In genomic region chr1:234540404-234540762, GRCh38 we compare ENCODE assay signal across 20 cellular contexts.
DNase-seq lines count a peak whose midpoint lies in the region; ATAC-seq, FAIRE-seq and TF ChIP-seq lines count a peak whose summit lies in the region.
"Had no signal": no experiment of that assay in that cellular context is flagged by ENCODE, and none has a peak within 500 bp of the region (broad histone marks: within the 10 kb centered on the region; RNA-seq: fewer than 3 reads in every experiment).

No MANE protein-coding gene starts in this region.

- DNase-seq in H1 (ENCODE audit: low read depth in 1 of 2, low spot score in 2 of 2): no peak
- no peak for DNase-seq in neuronal stem cell (ENCODE audit: low spot score)
- DNase-seq in stimulated activated CD4-positive, alpha-beta T cell treated with anti-CD3 and anti-CD28 coated beads, Interleukin-12 subunit alpha, Interleukin-12 subunit beta, amount 100 ng/mL, for 4 hours: no peak
- no peak for DNase-seq in stimulated activated CD4-positive, alpha-beta T cell treated with anti-CD3 and anti-CD28 coated beads, Interleukin-4, amount 100 ng/mL, for 1 hour
- DNase-seq: activated CD4-positive, alpha-beta memory T cell treated with anti-CD3 and anti-CD28 coated beads, Interleukin-2, amount 10 ng/mL, durations not matched to agents 7 days and 5 days; amniotic stem cell; CD4-positive, alpha-beta memory T cell; effector CD4-positive, alpha-beta T cell; GM23248; left lung; MG63; NCI-H1417 treated with DMSO at 0.1 percent for 48 hours; NCI-H2107; stimulated activated naive CD8-positive, alpha-beta T cell treated with anti-CD3 and anti-CD28 coated beads, Interleukin-15, amount 100 ng/mL, for 72 hours had no signal

- H2AFZ ChIP-seq in H1 (ENCODE audit: low read length) (no peak overlapping the region), neuronal stem cell (ENCODE audit: low read length) (no peak overlapping the region)
- H2AFZ ChIP-seq: GM23248 had no signal

- H4K8ac ChIP-seq in H1 (ENCODE audit: extremely low read depth, insufficient read depth, low read length) (no peak overlapping the region), neuronal stem cell (ENCODE audit: low read depth, low read length) (no peak overlapping the region)

- no peak for TF ChIP-seq RAD21 in H1 (IDR thresholded peaks at IDR 0.05 in 1 of 2, conservative IDR thresholded peaks at IDR 0.05 in 1 of 2; ENCODE audit: low read depth in 2 of 2, low read length in 2 of 2)

- H3K4me1 ChIP-seq in H1 (replicated peaks in 1 of 4; ENCODE audit: control insufficient read depth in 3 of 4, insufficient read depth in 4 of 4, low read length in 3 of 4) (peaks cover 0 to 2% (median under 1%) of the 10 kb centered on the region in 4 experiments; a peak in 3 of 7 replicates), neuronal stem cell (ENCODE audit: control insufficient read depth in 2 of 2, insufficient read depth in 1 of 2, low read depth in 1 of 2, low read length in 2 of 2) (peaks cover 19 to 51% of the 10 kb centered on the region in 2 donors)

- no peak overlapping the region for H3K56ac ChIP-seq in H1 (replicated peaks; ENCODE audit: insufficient read length, low read depth, low read length)

- H3K9ac ChIP-seq in H1 (replicated peaks in 1 of 4; ENCODE audit: extremely low read depth in 1 of 4, low read depth in 3 of 4, low read length in 3 of 4) (no peak overlapping the region), neuronal stem cell (ENCODE audit: low read depth, low read length, poor library complexity) (no peak overlapping the region)
- H3K9ac ChIP-seq: GM23248 had no signal

- H4K5ac ChIP-seq in H1 (ENCODE audit: insufficient read length, low read depth, low read length): no peak overlapping the region

- no peak overlapping the region for H3K4ac ChIP-seq in H1 (replicated peaks; ENCODE audit: insufficient read length, low read depth, low read length)
- no peak overlapping the region for H3K4ac ChIP-seq in neuronal stem cell (ENCODE audit: low read length)

- H3K23me2 ChIP-seq in H1 (ENCODE audit: low read depth, low read length): no peaks in the 10 kb centered on the region

- CTCF ChIA-PET in H1 (lab: Charles Lee; ENCODE audit: partially characterized antibody): interaction anchor here (0.6 kb wide), 1 partner anchor 331 kb away, joined by 4 read pairs; no protein-coding TSS in a partner anchor

- no peaks in the 10 kb centered on the region for H3K9me3 ChIP-seq in H1 (ENCODE audit: insufficient read depth in 2 of 2, low read depth in 1 of 2, low read length in 1 of 2)
- no peaks in the 10 kb centered on the region for H3K9me3 ChIP-seq in neuronal stem cell (replicated peaks in 1 of 2; ENCODE audit: control insufficient read depth in 2 of 2, insufficient read depth in 1 of 2, low read depth in 1 of 2, low read length in 2 of 2)
- H3K9me3 ChIP-seq: left lung had no signal

- H3K79me2 ChIP-seq in H1 (ENCODE audit: control insufficient read depth in 1 of 2, insufficient read depth in 2 of 2, low read length in 2 of 2): no peaks in the 10 kb centered on the region

- no peaks in the 10 kb centered on the region for H4K20me1 ChIP-seq in H1 (replicated peaks in 1 of 2; ENCODE audit: control insufficient read depth in 1 of 2, insufficient read depth in 2 of 2, low read length in 2 of 2)

- H2BK5ac ChIP-seq in H1 (ENCODE audit: low read depth, low read length) (no peak overlapping the region; the same call in 1 of the 2 replicates), neuronal stem cell (ENCODE audit: low read length) (no peak overlapping the region)

- H3K4me2 ChIP-seq in H1 (ENCODE audit: insufficient read depth in 1 of 2, low read depth in 2 of 2, low read length in 2 of 2) (no peak overlapping the region), neuronal stem cell (ENCODE audit: insufficient read depth, low read length, poor library complexity, severe bottlenecking) (no peak overlapping the region)

- H3K27ac ChIP-seq in angular gyrus (ENCODE audit: low read depth, low read length) (peak overlapping the region; percentile 4), H1 (ENCODE audit: low read depth, low read length) (no peak overlapping the region), neuronal stem cell (replicated peaks; ENCODE audit: low read length) (no peak overlapping the region), temporal lobe (ENCODE audit: low read depth, low read length) (peak overlapping the region; percentile 97)
- H3K27ac ChIP-seq: GM23248, left lung had no signal

- no peak for TF ChIP-seq EP300 in H1 (IDR thresholded peaks at IDR 0.05; ENCODE audit: borderline replicate concordance in 1 of 2, low read depth in 2 of 2, low read length in 2 of 2)

- H2BK120ac ChIP-seq in H1 (replicated peaks; ENCODE audit: low read depth, low read length): no peak overlapping the region
- H2BK120ac ChIP-seq in neuronal stem cell (ENCODE audit: low read depth, low read length): peak overlapping the region; percentile 4

- H2BK15ac ChIP-seq in H1 (ENCODE audit: low read length): no peak overlapping the region
- H2BK15ac ChIP-seq in neuronal stem cell (ENCODE audit: low read length): peak overlapping the region; percentile 72

- no peak for TF ChIP-seq POLR2A in H1 (IDR thresholded peaks at IDR 0.05; ENCODE audit: control extremely low read depth in 1 of 2, low read depth in 2 of 2, low read length in 2 of 2)

- H3K4me3 ChIP-seq in H1 (ENCODE audit: extremely low read depth in 1 of 4, insufficient read depth in 2 of 4, low read depth in 3 of 4, low read length in 4 of 4) (no peak overlapping the region), neuronal stem cell (ENCODE audit: low read length in 2 of 2) (no peak overlapping the region)
- H3K4me3 ChIP-seq: GM23248, left lung, MG63 had no signal

- POLR2A ChIA-PET in H1 (lab: Charles Lee; ENCODE audit: partially characterized antibody): no interaction called here

- H2AK5ac ChIP-seq in H1 (ENCODE audit: low read depth, low read length): no peak overlapping the region
- H2AK5ac ChIP-seq in neuronal stem cell (ENCODE audit: low read depth, low read length): peak overlapping the region; percentile 23

- TF ChIP-seq CTCF in H1 (IDR thresholded peaks at IDR 0.05; ENCODE audit: control extremely low read depth in 1 of 3, insufficient read depth in 1 of 3, low read depth in 1 of 3, low read length in 3 of 3): no peak

- peaks cover 0 to 2% (median 0%) of the 10 kb centered on the region in 4 experiments; a peak in 1 of 8 replicates for H3K36me3 ChIP-seq in H1 (ENCODE audit: control insufficient read depth in 2 of 4, insufficient read depth in 4 of 4, low read length in 3 of 4)
- no peaks in the 10 kb centered on the region for H3K36me3 ChIP-seq in neuronal stem cell (replicated peaks in 1 of 2; ENCODE audit: control insufficient read depth in 2 of 2, insufficient read depth in 2 of 2, low read length in 2 of 2)
- H3K36me3 ChIP-seq: left lung, MG63 had no signal

- H2BK12ac ChIP-seq in H1 (ENCODE audit: low read depth, low read length) (no peak overlapping the region), neuronal stem cell (ENCODE audit: low read length) (no peak overlapping the region)

- H3K14ac ChIP-seq in H1 (ENCODE audit: insufficient read length) (no peak overlapping the region), neuronal stem cell (ENCODE audit: low read length) (no peak overlapping the region)

- H3K18ac ChIP-seq in H1 (ENCODE audit: extremely low read depth, low read length) (no peak overlapping the region), neuronal stem cell (ENCODE audit: low read length) (peak overlapping the region; percentile 29)

- no peak for ATAC-seq in HG03045 (IDR thresholded peaks at IDR 0.05; ENCODE audit: unreplicated experiment)
- ATAC-seq: left lung; sciatic nerve; stimulated activated naive CD8-positive, alpha-beta T cell treated with anti-CD3 and anti-CD28 coated beads, Interleukin-15, amount 100 ng/mL, for 72 hours; WTC11 had no signal

- H4K91ac ChIP-seq in H1 (replicated peaks; ENCODE audit: insufficient read length, low read length): peak overlapping the region; percentile 18
- no peak overlapping the region for H4K91ac ChIP-seq in neuronal stem cell (ENCODE audit: low read depth, low read length, poor library complexity)

- no peak for FAIRE-seq in H1 (lab: Jason Lieb, UNC)
- FAIRE-seq: GM19239 had no signal

- H3K79me1 ChIP-seq in H1 (ENCODE audit: low read depth, low read length) (no peaks in the 10 kb centered on the region), neuronal stem cell (ENCODE audit: low read depth, low read length) (no peaks in the 10 kb centered on the region)

- 85% methylated on average over 5 of the region's 5 CpGs; no CpG with 5 or more reads in 1 of the 2 experiments for WGBS in H1 (ENCODE audit: extremely low coverage in 1 of 2, insufficient coverage in 1 of 2, insufficient read length in 1 of 2, insufficient replicate concordance in 2 of 2, low coverage in 1 of 2, low lambda C conversion rate in 2 of 2, missing lambda C conversion rate in 1 of 2), 2 experiments
- no CpG with 5 or more reads among the region's 5 CpGs for WGBS in neuronal stem cell (ENCODE audit: extremely low coverage in 2 of 2, insufficient read length in 2 of 2, insufficient replicate concordance in 1 of 2), 2 donors

- H3K27me3 ChIP-seq in H1 (replicated peaks in 1 of 4; ENCODE audit: control insufficient read depth in 3 of 4, extremely low read depth in 1 of 4, insufficient read depth in 3 of 4, low read length in 3 of 4) (no peaks in the 10 kb centered on the region), neuronal stem cell (ENCODE audit: control insufficient read depth in 3 of 3, insufficient read depth in 3 of 3, low read depth in 1 of 3, low read length in 3 of 3) (no peaks in the 10 kb centered on the region)
- H3K27me3 ChIP-seq: left lung, MG63 had no signal

- no peak overlapping the region; the same call in 1 of the 2 replicates for H2BK20ac ChIP-seq in H1 (ENCODE audit: low read length)

- no peak overlapping the region for H3K23ac ChIP-seq in H1 (ENCODE audit: insufficient read length)
- H3K23ac ChIP-seq in neuronal stem cell (ENCODE audit: low read depth, low read length, poor library complexity): no peak overlapping the region

TF ChIP-seq in H1, 55 proteins besides CTCF, POLR2A, EP300 and RAD21 (continues in another document):
- no peak for TF ChIP-seq SIX5 (IDR thresholded peaks at IDR 0.05; ENCODE audit: low read depth, low read length)
- TF ChIP-seq SUZ12 (IDR thresholded peaks at IDR 0.05; ENCODE audit: low read length): no peak
- TF ChIP-seq JUN (IDR thresholded peaks at IDR 0.05; ENCODE audit: low read depth, low read length): no peak
- TF ChIP-seq CBX8 (IDR thresholded peaks at IDR 0.05; ENCODE audit: borderline replicate concordance, low read depth, low read length): no peak
- TF ChIP-seq BRCA1 (IDR thresholded peaks at IDR 0.05; ENCODE audit: low read depth, low read length): no peak
- TF ChIP-seq SIRT6 (IDR thresholded peaks at IDR 0.05; ENCODE audit: low read length): no peak
- TF ChIP-seq YY1 (IDR thresholded peaks at IDR 0.05; ENCODE audit: low read depth, low read length): no peak
- TF ChIP-seq ATF3 (IDR thresholded peaks at IDR 0.05; ENCODE audit: insufficient read depth, low read depth, low read length): no peak
- TF ChIP-seq PHF8 (conservative IDR thresholded peaks at IDR 0.05; ENCODE audit: low read depth, low read length): no peak

Comparison
In these comparisons a context has a peak if more than half of its experiments do, and no peak if none do; other contexts are left out.
1. H3K27ac ChIP-seq: peak in angular gyrus (single experiment) and temporal lobe (single experiment); none in H1 (single experiment) and neuronal stem cell (single experiment).